ENCODE assay signal across 8 cellular contexts in genomic region chr1:3483801-3484444, GRCh38. TPM values are rescaled to one million over a fixed set of nuclear protein-coding genes. Genes with fewer than 3 reads are reported as not detected.
A peak's percentile ranks its signal among the peaks of the same experiment; 100 is the strongest.
DNase-seq lines count a peak whose midpoint lies in the region; ATAC-seq and TF ChIP-seq lines count a peak whose summit lies in the region.

No MANE protein-coding gene starts in this region.

- no peak for TF ChIP-seq EP300 in sigmoid colon (IDR thresholded peaks at IDR 0.05)

- TF ChIP-seq CTCF in GM12864 (IDR thresholded peaks at IDR 0.05; ENCODE audit: low read depth, low read length, missing control alignments) (peak; percentile 81), sigmoid colon (IDR thresholded peaks at IDR 0.05) (peak; percentile 17 to 78 (median 62))

- H3K4me3 ChIP-seq in GM12864 (ENCODE audit: low read depth, low read length) (no peak overlapping the region), sigmoid colon (no peak overlapping the region)

- peak; percentile 26 for ATAC-seq in activated T-helper 17 cell treated with anti-CD3 and anti-CD28 coated beads, Interleukin-2, amount 50 U/mL, for 72 hours (replicated peaks)
- ATAC-seq in HG02642 (IDR thresholded peaks at IDR 0.05; ENCODE audit: poor library complexity, unreplicated experiment), result no peak
- no peak for ATAC-seq in GM21381 (IDR thresholded peaks at IDR 0.05; ENCODE audit: unreplicated experiment)
- ATAC-seq in HG03095 (IDR thresholded peaks at IDR 0.05; ENCODE audit: unreplicated experiment), result no peak

- peaks cover 4% of the 10 kb centered on the region for H3K9me3 Mint-ChIP-seq in activated T-helper 17 cell treated with anti-CD3 and anti-CD28 coated beads, Interleukin-2, amount 50 U/mL, for 72 hours

- no peaks in the 10 kb centered on the region for H3K4me1 ChIP-seq in sigmoid colon

- no peaks in the 10 kb centered on the region for H3K9me3 ChIP-seq in sigmoid colon

- no peaks in the 10 kb centered on the region for H3K36me3 ChIP-seq in sigmoid colon

- H3K36me3 Mint-ChIP-seq in activated T-helper 17 cell treated with anti-CD3 and anti-CD28 coated beads, Interleukin-2, amount 50 U/mL, for 72 hours (ENCODE audit: low read depth), result no peaks in the 10 kb centered on the region

- H3K27me3 Mint-ChIP-seq in activated T-helper 17 cell treated with anti-CD3 and anti-CD28 coated beads, Interleukin-2, amount 50 U/mL, for 72 hours, result no peaks in the 10 kb centered on the region

- peaks cover 0 to 25% (median 14%) of the 10 kb centered on the region in 3 donors for H3K27me3 ChIP-seq in sigmoid colon

- WGBS in sigmoid colon, 2 donors, result 29 to 51% methylated on average over 31 of the region's 31 CpGs

- H3K4me1 Mint-ChIP-seq in activated T-helper 17 cell treated with anti-CD3 and anti-CD28 coated beads, Interleukin-2, amount 50 U/mL, for 72 hours, result no peaks in the 10 kb centered on the region

- no peak overlapping the region for H3K4me3 Mint-ChIP-seq in activated T-helper 17 cell treated with anti-CD3 and anti-CD28 coated beads, Interleukin-2, amount 50 U/mL, for 72 hours

- DNase-seq in GM12864 (ENCODE audit: low read depth) (no peak), NCI-H69 (lab: John Stamatoyannopoulos, UW) (peak; percentile 38), head of caudate nucleus (peak in 33 of 42 donors; percentile 32 to 78 (median 55)), sigmoid colon (no peak)

- no peak overlapping the region for H3K27ac Mint-ChIP-seq in activated T-helper 17 cell treated with anti-CD3 and anti-CD28 coated beads, Interleukin-2, amount 50 U/mL, for 72 hours

- intact Hi-C loops in head of caudate nucleus (cut with DNase I) (no loop called here), sigmoid colon (cut with DNase I) (no loop called here)

- TF ChIP-seq POLR2A in sigmoid colon (IDR thresholded peaks at IDR 0.05), result no peak

- H3K27ac ChIP-seq in sigmoid colon, result no peak overlapping the region

RNA-seq across cellular contexts. Expression of gene ARHGEF16, which starts 29.5 kb away (rescaled TPM):
- under 1 TPM in 1 of 2 donors, not detected in 1; 0.16 TPM for total RNA-seq in activated T-helper 17 cell treated with anti-CD3 and anti-CD28 coated beads, Interleukin-2, amount 50 U/mL, for 72 hours
- 1 to 10 TPM in 2 of 4 donors, under 1 TPM in 2; 0.41 to 2.2 (median 0.78) TPM for total RNA-seq in sigmoid colon
- 10 to 100 TPM; 44.4 to 51.8 (median 51.6) TPM for polyA plus RNA-seq in sigmoid colon

Comparison
In these comparisons a context has a peak if more than half of its experiments do, and no peak if none do; other contexts are left out.
1. DNase-seq: peak in NCI-H69 (single experiment) and head of caudate nucleus (33 of 42); none in GM12864 (single experiment) and sigmoid colon (single experiment).